Comparison of ENCODE assay signal across 8 cellular contexts in the genomic region with DNA sequence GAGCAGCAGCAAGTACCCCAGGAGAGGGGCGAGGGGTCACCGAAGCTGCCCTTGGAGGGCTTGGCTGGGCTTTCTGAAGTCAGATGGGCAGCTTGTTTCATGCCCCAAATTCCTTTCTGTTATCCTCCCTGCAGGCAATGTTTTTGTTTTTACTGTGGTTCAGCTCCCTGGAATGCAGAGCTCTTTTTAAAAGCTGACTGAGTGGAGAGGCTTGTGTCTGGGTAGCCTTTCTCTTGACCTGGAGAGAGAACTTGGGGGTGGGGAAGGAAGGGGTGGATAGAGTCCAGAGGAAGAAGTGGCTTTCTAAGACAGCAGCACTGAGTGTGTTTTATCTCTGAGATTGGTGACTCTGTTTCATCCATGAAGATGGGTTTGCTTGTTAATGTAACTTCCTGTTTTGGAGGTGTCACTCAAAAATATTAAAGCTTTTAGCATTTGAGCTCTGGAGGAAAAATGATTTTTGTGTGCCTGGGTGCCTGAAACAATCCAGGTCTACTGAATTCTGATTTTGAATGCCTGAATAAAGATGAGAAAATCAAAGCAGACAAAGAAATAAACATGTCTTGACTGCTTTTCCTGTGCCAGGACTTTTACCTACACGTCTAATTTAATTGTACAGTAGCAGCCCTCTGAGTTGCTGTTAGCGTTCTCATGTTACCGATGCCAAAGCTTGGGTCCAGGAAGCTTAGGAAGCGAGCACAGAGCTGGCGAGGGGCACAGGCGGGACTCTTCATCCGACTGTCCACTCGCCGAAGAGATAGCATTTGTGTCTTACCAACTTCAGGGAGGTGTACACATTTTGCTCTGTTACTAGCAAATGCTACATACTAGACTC.
DNase-seq lines count a peak whose midpoint lies in the region; ATAC-seq and TF ChIP-seq lines count a peak whose summit lies in the region.

No MANE protein-coding gene starts in this region.

- peaks cover 59% of the 10 kb centered on the region for H3K4me1 Mint-ChIP-seq in neural progenitor cell
- no peaks in the 10 kb centered on the region for H3K4me1 Mint-ChIP-seq in activated naive CD8-positive, alpha-beta T cell treated with anti-CD3 and anti-CD28 coated beads, Interleukin-2, amount 50 U/mL, for 24 hours

- no peaks in the 10 kb centered on the region for H3K9me3 ChIP-seq in neural progenitor cell (ENCODE audit: low read depth)
- no peaks in the 10 kb centered on the region for H3K9me3 ChIP-seq in effector memory CD4-positive, alpha-beta T cell (ENCODE audit: control insufficient read depth, low read length)

- peak overlapping the region; percentile 64 for H3K4me2 ChIP-seq in neural progenitor cell

- ATAC-seq in activated naive CD8-positive, alpha-beta T cell treated with anti-CD3 and anti-CD28 coated beads, Interleukin-2, amount 50 U/mL, for 24 hours, result no peak
- ATAC-seq in GM19023 (IDR thresholded peaks at IDR 0.05; ENCODE audit: unreplicated experiment), result no peak

- no peaks in the 10 kb centered on the region for H3K27me3 ChIP-seq in neural progenitor cell
- H3K27me3 ChIP-seq in effector memory CD4-positive, alpha-beta T cell (replicated peaks; ENCODE audit: control insufficient read depth, insufficient read depth, low read length, poor library complexity, severe bottlenecking), result no peaks in the 10 kb centered on the region

- no peaks in the 10 kb centered on the region for H4K20me1 ChIP-seq in neural progenitor cell (ENCODE audit: low read depth)

- H3K36me3 Mint-ChIP-seq in neural progenitor cell, result no peaks in the 10 kb centered on the region
- no peaks in the 10 kb centered on the region for H3K36me3 Mint-ChIP-seq in activated naive CD8-positive, alpha-beta T cell treated with anti-CD3 and anti-CD28 coated beads, Interleukin-2, amount 50 U/mL, for 24 hours (ENCODE audit: low read depth)

- peak overlapping the region; percentile 24 for H3K4me3 ChIP-seq in neural progenitor cell
- H3K4me3 ChIP-seq in effector memory CD4-positive, alpha-beta T cell (ENCODE audit: insufficient read depth, low read depth, low read length, poor library complexity, severe bottlenecking), result no peak overlapping the region

- DNase-seq in DMS114 treated with DMSO at 0.1 percent for 48 hours (lab: John Stamatoyannopoulos, UW; ENCODE audit: unreplicated experiment) (peak; percentile 21), NCI-H226 (peak; percentile 92), ecto neural progenitor cell (ENCODE audit: low spot score) (peak; percentile 73), neural progenitor cell (ENCODE audit: low spot score) (peak; percentile 83), midbrain (lab: John Stamatoyannopoulos, UW) (no peak)
- no peak for DNase-seq in activated naive CD8-positive, alpha-beta T cell treated with anti-CD3 and anti-CD28 coated beads, Interleukin-2, amount 50 U/mL, for 24 hours
- DNase-seq in effector memory CD4-positive, alpha-beta T cell, result no peak

- H3K27me3 Mint-ChIP-seq in neural progenitor cell (ENCODE audit: insufficient read depth, low read depth), result peaks cover 3% of the 10 kb centered on the region
- H3K27me3 Mint-ChIP-seq in activated naive CD8-positive, alpha-beta T cell treated with anti-CD3 and anti-CD28 coated beads, Interleukin-2, amount 50 U/mL, for 24 hours, result peaks cover 15% of the 10 kb centered on the region

- peak overlapping the region; percentile 88 for H3K27ac Mint-ChIP-seq in neural progenitor cell
- no peak overlapping the region for H3K27ac Mint-ChIP-seq in activated naive CD8-positive, alpha-beta T cell treated with anti-CD3 and anti-CD28 coated beads, Interleukin-2, amount 50 U/mL, for 24 hours

- H2AFZ ChIP-seq in neural progenitor cell (replicated peaks), result no peak overlapping the region

- peaks cover 32% of the 10 kb centered on the region for H3K4me1 ChIP-seq in neural progenitor cell
- H3K4me1 ChIP-seq in effector memory CD4-positive, alpha-beta T cell (ENCODE audit: control insufficient read depth, insufficient read depth, low read length, poor library complexity, severe bottlenecking), result no peaks in the 10 kb centered on the region

- no peak for TF ChIP-seq CTCF in neural progenitor cell (IDR thresholded peaks at IDR 0.05)

- H3K9me3 Mint-ChIP-seq in neural progenitor cell, result peaks cover 2% of the 10 kb centered on the region
- no peaks in the 10 kb centered on the region for H3K9me3 Mint-ChIP-seq in activated naive CD8-positive, alpha-beta T cell treated with anti-CD3 and anti-CD28 coated beads, Interleukin-2, amount 50 U/mL, for 24 hours

- no peak overlapping the region for H3K9ac ChIP-seq in neural progenitor cell

- peak overlapping the region; percentile 20 for H3K4me3 Mint-ChIP-seq in neural progenitor cell
- no peak overlapping the region for H3K4me3 Mint-ChIP-seq in activated naive CD8-positive, alpha-beta T cell treated with anti-CD3 and anti-CD28 coated beads, Interleukin-2, amount 50 U/mL, for 24 hours

- H3K27ac ChIP-seq in neural progenitor cell, result no peak overlapping the region
- H3K27ac ChIP-seq in effector memory CD4-positive, alpha-beta T cell (ENCODE audit: insufficient read depth, low read length, poor library complexity, severe bottlenecking), result no peak overlapping the region

- H3F3A ChIP-seq in neural progenitor cell (ENCODE audit: low read depth), result peaks cover 22% of the 10 kb centered on the region

- no peaks in the 10 kb centered on the region for H3K79me2 ChIP-seq in neural progenitor cell (ENCODE audit: low read depth)

- no peaks in the 10 kb centered on the region for H3K36me3 ChIP-seq in neural progenitor cell
- no peaks in the 10 kb centered on the region for H3K36me3 ChIP-seq in effector memory CD4-positive, alpha-beta T cell (ENCODE audit: control insufficient read depth, insufficient read depth, low read length)

Comparison
In these comparisons a context has a peak if more than half of its experiments do, and no peak if none do; other contexts are left out.
1. DNase-seq: peak in DMS114 treated with DMSO at 0.1 percent for 48 hours (single experiment), NCI-H226 (single experiment), ecto neural progenitor cell (single experiment) and neural progenitor cell (single experiment); none in activated naive CD8-positive, alpha-beta T cell treated with anti-CD3 and anti-CD28 coated beads, Interleukin-2, amount 50 U/mL, for 24 hours (single experiment), midbrain (single experiment) and effector memory CD4-positive, alpha-beta T cell (0 of 3).